In the genomic region with DNA sequence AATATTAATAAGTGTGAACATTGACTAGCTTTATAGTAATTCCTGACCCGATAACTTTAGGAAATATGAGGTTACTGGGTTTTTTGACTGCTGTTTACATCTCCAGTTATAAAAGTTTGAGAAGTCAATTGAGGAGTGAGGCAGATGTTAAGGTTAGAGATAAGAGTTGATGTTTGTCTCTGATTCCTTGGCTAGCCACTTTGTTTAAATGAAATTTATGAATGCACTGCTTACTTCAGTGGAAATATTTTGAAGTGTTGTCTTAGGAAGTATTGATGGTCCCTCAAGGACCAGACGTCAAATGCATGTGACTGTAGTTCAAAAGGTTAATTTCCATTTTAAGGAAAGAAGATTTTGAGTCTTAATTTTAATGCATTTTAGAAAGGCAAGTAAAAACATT, we compare ENCODE assay signal across 31 cellular contexts.
"Had no signal": no experiment of that assay in that cellular context is flagged by ENCODE, and none has a peak within 500 bp of the region (broad histone marks: within the 10 kb centered on the region; RNA-seq: fewer than 3 reads in every experiment).

No MANE protein-coding gene starts in this region.

- ATAC-seq: activated CD4-positive, CD25-positive, alpha-beta regulatory T cell treated with anti-CD3 and anti-CD28 coated beads, Interleukin-2, amount 50 U/mL, for 24 hours; activated CD8-positive, alpha-beta T cell treated with anti-CD3 and anti-CD28 coated beads for 36 hours; activated naive CD8-positive, alpha-beta T cell treated with anti-CD3 and anti-CD28 coated beads, Interleukin-2, amount 50 U/mL, for 24 hours; activated T-cell treated with anti-CD3 and anti-CD28 coated beads, Interleukin-2, amount 50 U/mL, for 4 hours; activated T-helper 17 cell treated with anti-CD3 and anti-CD28 coated beads, Interleukin-2, amount 50 U/mL, for 72 hours; esophagus mucosa; foreskin keratinocyte; gastrocnemius medialis; heart left ventricle; T-helper 17 cell had no signal

- H3K27ac ChIP-seq: adrenal gland, breast epithelium, cardiac muscle cell, colonic mucosa, foreskin keratinocyte, gastrocnemius medialis, heart left ventricle, WERI-Rb-1 had no signal

- H3K4me1 ChIP-seq: breast epithelium, colonic mucosa, foreskin keratinocyte, heart left ventricle had no signal

- H3K9me3 ChIP-seq: adrenal gland, breast epithelium, colonic mucosa, gastrocnemius medialis, heart left ventricle had no signal

- DNase-seq: activated B cell treated with CpG ODN at 0.5 μM for 24 hours; activated CD4-positive, alpha-beta T cell treated with anti-CD3 and anti-CD28 coated beads for 48 hours; activated CD4-positive, alpha-beta T cell treated with anti-CD3 and anti-CD28 coated beads, Interleukin-2, amount 50 U/mL, for 1 hour; activated CD4-positive, alpha-beta T cell treated with anti-CD3 and anti-CD28 coated beads, Interleukin-2, amount 50 U/mL, for 48 hours; activated CD8-positive, alpha-beta memory T cell treated with anti-CD3 and anti-CD28 coated beads for 24 hours; activated CD8-positive, alpha-beta T cell treated with anti-CD3 and anti-CD28 coated beads for 36 hours; activated effector memory CD4-positive, alpha-beta T cell treated with anti-CD3 and anti-CD28 coated beads, Interleukin-2, amount 50 U/mL, for 16 hours; activated naive CD4-positive, alpha-beta T cell treated with anti-CD3 and anti-CD28 coated beads for 36 hours; activated naive CD8-positive, alpha-beta T cell treated with anti-CD3 and anti-CD28 coated beads for 36 hours; activated naive CD8-positive, alpha-beta T cell treated with anti-CD3 and anti-CD28 coated beads, Interleukin-2, amount 50 U/mL, for 24 hours; activated T-cell treated with anti-CD3 and anti-CD28 coated beads, Interleukin-2, amount 50 U/mL, for 4 hours; adrenal gland; amygdala; aorta; central memory CD4-positive, alpha-beta T cell; cerebellar nuclear complex; colonic mucosa; effector CD8-positive, alpha-beta T cell; foreskin keratinocyte; gastrocnemius medialis; glutamatergic neuron; heart left ventricle; T-helper 1 cell; T-helper 17 cell; T1000; WERI-Rb-1 had no signal

- H3K36me3 ChIP-seq: breast epithelium, cardiac muscle cell, colonic mucosa had no signal

- H3K4me3 ChIP-seq: adrenal gland, breast epithelium, cardiac muscle cell, colonic mucosa, gastrocnemius medialis, heart left ventricle had no signal

- H3K27me3 ChIP-seq: adrenal gland, breast epithelium, cardiac muscle cell, colonic mucosa, foreskin keratinocyte, gastrocnemius medialis, heart left ventricle had no signal
